In genomic region chr19:867301-867793, GRCh38 we compare ENCODE assay signal across 27 cellular contexts. TPM values are rescaled to one million over a fixed set of nuclear protein-coding genes. Genes with fewer than 3 reads are reported as not detected.
DNase-seq lines count a peak whose midpoint lies in the region; ATAC-seq and TF ChIP-seq lines count a peak whose summit lies in the region.
"Had no signal": no experiment of that assay in that cellular context is flagged by ENCODE, and none has a peak within 500 bp of the region (broad histone marks: within the 10 kb centered on the region; RNA-seq: fewer than 3 reads in every experiment).

No MANE protein-coding gene starts in this region.

- H3K27me3 ChIP-seq in CD4-positive, CD25-positive, alpha-beta regulatory T cell (ENCODE audit: control insufficient read depth, insufficient read depth, low read length): no peaks in the 10 kb centered on the region
- H3K27me3 ChIP-seq in H9 (ENCODE audit: insufficient read depth, low read length): no peaks in the 10 kb centered on the region
- peaks cover 13% of the 10 kb centered on the region for H3K27me3 ChIP-seq in neural progenitor cell
- no peaks in the 10 kb centered on the region for H3K27me3 ChIP-seq in SJCRH30
- H3K27me3 ChIP-seq: SJSA1 had no signal

- H3K36me3 ChIP-seq in CD4-positive, CD25-positive, alpha-beta regulatory T cell (ENCODE audit: control insufficient read depth, insufficient read depth, low read length): peaks cover 10% of the 10 kb centered on the region
- no peaks in the 10 kb centered on the region for H3K36me3 ChIP-seq in neural progenitor cell
- H3K36me3 ChIP-seq in SJCRH30: peaks cover 9% of the 10 kb centered on the region; the same call in 1 of the 2 replicates

- no peak overlapping the region for H3K9ac ChIP-seq in H9 (ENCODE audit: extremely low read depth, insufficient read length, low read length)
- no peak overlapping the region for H3K9ac ChIP-seq in neural progenitor cell
- H3K9ac ChIP-seq: GM23248 had no signal

- H3K4me3 ChIP-seq in CD4-positive, CD25-positive, alpha-beta regulatory T cell (ENCODE audit: low read depth, low read length): no peak overlapping the region
- H3K4me3 ChIP-seq in astrocyte of the spinal cord (ENCODE audit: low read depth, low read length) (no peak overlapping the region), neural progenitor cell (no peak overlapping the region), SJCRH30 (no peak overlapping the region)
- H3K4me3 ChIP-seq: GM23248, mucosa of descending colon, SJSA1 had no signal

- H4K20me1 ChIP-seq in H9 (ENCODE audit: control insufficient read depth, insufficient read depth, insufficient read length): no peaks in the 10 kb centered on the region
- H4K20me1 ChIP-seq in neural progenitor cell (ENCODE audit: low read depth): peaks cover 28% of the 10 kb centered on the region

- H3K9me3 Mint-ChIP-seq in CD4-positive, CD25-positive, alpha-beta regulatory T cell: peaks cover 0 to 1% (median 0%) of the 10 kb centered on the region in 7 donors
- H3K9me3 Mint-ChIP-seq in H9: peaks cover 3 to 7% of the 10 kb centered on the region in 2 experiments; a peak in 4 of 5 replicates
- H3K9me3 Mint-ChIP-seq in neural progenitor cell: no peaks in the 10 kb centered on the region
- H3K9me3 Mint-ChIP-seq: activated B cell treated with CpG ODN at 0.5 μM for 24 hours; effector memory CD8-positive, alpha-beta T cell; T-helper 2 cell treated with Interferon-gamma antibody and Interleukin-4, amounts not matched to agents 5 μg/mL and 100 μg/mL, for 36 hours had no signal

- H3K4me1 ChIP-seq in CD4-positive, CD25-positive, alpha-beta regulatory T cell (ENCODE audit: control insufficient read depth, insufficient read depth, low read length, poor library complexity, severe bottlenecking): peaks cover 25% of the 10 kb centered on the region
- H3K4me1 ChIP-seq in H9 (ENCODE audit: insufficient read depth, low read length) (no peaks in the 10 kb centered on the region), neural progenitor cell (peaks cover 7% of the 10 kb centered on the region), SJCRH30 (no peaks in the 10 kb centered on the region)

- H3T11ph ChIP-seq in H9 (ENCODE audit: low read length): no peak overlapping the region

- peaks cover 4 to 38% (median 12%) of the 10 kb centered on the region in 4 donors for H3K4me1 Mint-ChIP-seq in CD4-positive, CD25-positive, alpha-beta regulatory T cell
- peaks cover 8 to 27% of the 10 kb centered on the region in 2 experiments for H3K4me1 Mint-ChIP-seq in H9
- peaks cover 14% of the 10 kb centered on the region for H3K4me1 Mint-ChIP-seq in neural progenitor cell

- no peak overlapping the region for H3K23ac ChIP-seq in H9 (ENCODE audit: insufficient read length, low read depth, low read length)

- H4K8ac ChIP-seq in H9 (replicated peaks; ENCODE audit: insufficient read length, low read depth, low read length): no peak overlapping the region

- no peak overlapping the region for H3K56ac ChIP-seq in H9 (ENCODE audit: insufficient read length, low read depth, low read length)

- peak overlapping the region in 1 of 4 donors; percentile 54 for H3K4me3 Mint-ChIP-seq in CD4-positive, CD25-positive, alpha-beta regulatory T cell
- 0 out of 5 replicates have a peak overlapping the region, but pooled peaks of 1 of the 2 experiments have one; percentile 29 for H3K4me3 Mint-ChIP-seq in H9
- peak overlapping the region; percentile 6 for H3K4me3 Mint-ChIP-seq in neural progenitor cell
- H3K4me3 Mint-ChIP-seq: activated B cell treated with CpG ODN at 0.5 μM for 24 hours; activated CD8-positive, alpha-beta T cell treated with anti-CD3 and anti-CD28 coated beads for 36 hours; effector memory CD8-positive, alpha-beta T cell; T-helper 2 cell treated with Interferon-gamma antibody and Interleukin-4, amounts not matched to agents 5 μg/mL and 100 μg/mL, for 36 hours had no signal

- DNase-seq in CD4-positive, CD25-positive, alpha-beta regulatory T cell: no peak
- no peak for DNase-seq in H9
- peak; percentile 75 for DNase-seq in astrocyte of the spinal cord (ENCODE audit: low read depth, low spot score)
- DNase-seq in neural progenitor cell (ENCODE audit: low spot score): peak; percentile 50
- no peak for DNase-seq in SJCRH30
- DNase-seq in mucosa of gallbladder (ENCODE audit: low spot score): no peak
- DNase-seq: activated B cell treated with CpG ODN at 0.5 μM for 24 hours; activated CD8-positive, alpha-beta T cell treated with anti-CD3 and anti-CD28 coated beads for 36 hours; activated naive CD4-positive, alpha-beta T cell treated with anti-CD3 and anti-CD28 coated beads, Interleukin-2, amount 50 U/mL, for 16 hours; activated T-cell treated with anti-CD3 and anti-CD28 coated beads, Interleukin-2, amount 50 U/mL, for 1 hour; AML-193; aorta; effector memory CD8-positive, alpha-beta T cell; GM23248; KBM-7; mucosa of descending colon; NCI-H1048; NCI-H526 treated with DMSO at 0.1 percent for 48 hours; occipital lobe; stimulated activated naive CD4-positive, alpha-beta T cell had no signal

- no peaks in the 10 kb centered on the region for H3K23me2 ChIP-seq in H9 (ENCODE audit: insufficient read length, low read depth, low read length, poor library complexity, severe bottlenecking)

- H3K27ac Mint-ChIP-seq in CD4-positive, CD25-positive, alpha-beta regulatory T cell: peak overlapping the region in 2 of 3 donors; percentile 26 to 38
- peak overlapping the region; percentile 7 to 64 (median 46); a peak in 2 of 7 replicates for H3K27ac Mint-ChIP-seq in H9
- peak overlapping the region; percentile 58 for H3K27ac Mint-ChIP-seq in neural progenitor cell
- H3K27ac Mint-ChIP-seq: activated B cell treated with CpG ODN at 0.5 μM for 24 hours; activated CD8-positive, alpha-beta T cell treated with anti-CD3 and anti-CD28 coated beads for 36 hours; effector memory CD8-positive, alpha-beta T cell; T-helper 2 cell treated with Interferon-gamma antibody and Interleukin-4, amounts not matched to agents 5 μg/mL and 100 μg/mL, for 36 hours had no signal

- no peak overlapping the region for H2AK5ac ChIP-seq in H9 (ENCODE audit: insufficient read length, low read length)

- H3K18ac ChIP-seq in H9 (ENCODE audit: insufficient read length, low read depth, low read length): no peak overlapping the region

- no peak for ATAC-seq in CD4-positive, CD25-positive, alpha-beta regulatory T cell (ENCODE audit: low read depth in 2 of 2)
- ATAC-seq in HG02870 (IDR thresholded peaks at IDR 0.05; ENCODE audit: unreplicated experiment): no peak
- ATAC-seq: activated CD8-positive, alpha-beta T cell treated with anti-CD3 and anti-CD28 coated beads for 36 hours; effector memory CD8-positive, alpha-beta T cell; mucosa of descending colon had no signal

- H2BK120ac ChIP-seq in H9 (ENCODE audit: low read depth, low read length, poor library complexity, severe bottlenecking): no peak overlapping the region

- H2BK15ac ChIP-seq in H9 (ENCODE audit: low read depth, low read length): no peak overlapping the region

- H3K79me2 ChIP-seq in H9 (ENCODE audit: insufficient read depth, low read length): no peaks in the 10 kb centered on the region
- H3K79me2 ChIP-seq in neural progenitor cell (ENCODE audit: low read depth): no peaks in the 10 kb centered on the region

- H3K14ac ChIP-seq in H9 (ENCODE audit: insufficient read depth, low read length): no peak overlapping the region

- H2BK5ac ChIP-seq in H9 (ENCODE audit: insufficient read length, low read length): no peak overlapping the region

- TF ChIP-seq CTCF in H9 (conservative IDR thresholded peaks at IDR 0.05): no peak
- no peak for TF ChIP-seq CTCF in astrocyte of the spinal cord (IDR thresholded peaks at IDR 0.05; ENCODE audit: low read depth, low read length)
- no peak for TF ChIP-seq CTCF in neural progenitor cell (IDR thresholded peaks at IDR 0.05)

- no peak overlapping the region for H4K91ac ChIP-seq in H9 (ENCODE audit: insufficient read length, low read depth, low read length)

- H4K5ac ChIP-seq in H9 (ENCODE audit: insufficient read length, low read depth, low read length): no peak overlapping the region

- H2BK12ac ChIP-seq in H9 (ENCODE audit: insufficient read length, low read depth, low read length): no peak overlapping the region

- peaks cover 11% of the 10 kb centered on the region for H3K36me3 Mint-ChIP-seq in CD4-positive, CD25-positive, alpha-beta regulatory T cell
- peaks cover 20 to 43% (median 30%) of the 10 kb centered on the region in 3 experiments for H3K36me3 Mint-ChIP-seq in H9 (ENCODE audit: insufficient read depth in 1 of 3, low read depth in 3 of 3)
- H3K36me3 Mint-ChIP-seq in neural progenitor cell: peaks cover 11% of the 10 kb centered on the region

- H3K4me2 ChIP-seq in H9 (ENCODE audit: insufficient read depth, insufficient read length, low read length) (no peak overlapping the region), neural progenitor cell (no peak overlapping the region)

- H2AFZ ChIP-seq in H9 (ENCODE audit: low read length) (no peak overlapping the region), neural progenitor cell (replicated peaks) (no peak overlapping the region)
- H2AFZ ChIP-seq: GM23248 had no signal

- no peak overlapping the region for H3K27ac ChIP-seq in CD4-positive, CD25-positive, alpha-beta regulatory T cell (ENCODE audit: insufficient read depth, low read length, poor library complexity, severe bottlenecking)
- no peak overlapping the region for H3K27ac ChIP-seq in H9 (ENCODE audit: insufficient read length, low read depth, low read length)
- H3K27ac ChIP-seq in neural progenitor cell: no peak overlapping the region
- no peak overlapping the region for H3K27ac ChIP-seq in SJCRH30
- H3K27ac ChIP-seq: GM23248, SJSA1 had no signal

- peaks cover 44% of the 10 kb centered on the region for H3F3A ChIP-seq in neural progenitor cell (ENCODE audit: low read depth)

- H3K27me3 Mint-ChIP-seq in CD4-positive, CD25-positive, alpha-beta regulatory T cell: peaks cover 10% of the 10 kb centered on the region
- peaks cover 8% of the 10 kb centered on the region; the same call in 1 of the 2 replicates for H3K27me3 Mint-ChIP-seq in H9 (ENCODE audit: low read depth)
- peaks cover 19% of the 10 kb centered on the region for H3K27me3 Mint-ChIP-seq in neural progenitor cell (ENCODE audit: insufficient read depth, low read depth)
- H3K27me3 Mint-ChIP-seq: effector memory CD8-positive, alpha-beta T cell had no signal

- in situ Hi-C loops in astrocyte of the spinal cord (cut with HindIII; ENCODE audit: low sequenced_read_pairs): no loop called here

- H3K79me1 ChIP-seq in H9 (ENCODE audit: insufficient read depth, low read depth, low read length, poor library complexity, severe bottlenecking): no peaks in the 10 kb centered on the region

- H2BK20ac ChIP-seq in H9 (ENCODE audit: low read depth, low read length, poor library complexity, severe bottlenecking): no peak overlapping the region

- H3K4ac ChIP-seq in H9 (ENCODE audit: low read depth, low read length): no peak overlapping the region

- no CpG with 5 or more reads among the region's 16 CpGs for WGBS in H9 (ENCODE audit: extremely low coverage, insufficient read length, low lambda C conversion rate)

- no peaks in the 10 kb centered on the region for H3K9me3 ChIP-seq in CD4-positive, CD25-positive, alpha-beta regulatory T cell (ENCODE audit: control insufficient read depth in 2 of 2, low read length in 2 of 2)
- H3K9me3 ChIP-seq in H9 (ENCODE audit: control insufficient read depth, low read depth, low read length) (no peaks in the 10 kb centered on the region), neural progenitor cell (ENCODE audit: low read depth) (no peaks in the 10 kb centered on the region), SJCRH30 (replicated peaks) (no peaks in the 10 kb centered on the region)
- H3K9me3 ChIP-seq: mucosa of descending colon, SJSA1 had no signal

RNA-seq across cellular contexts. Expression of gene CFD, which starts 7.9 kb away (rescaled TPM):
- 1.9 TPM for total RNA-seq in CD4-positive, CD25-positive, alpha-beta regulatory T cell
- 1 to 10 TPM; 2.0 to 6.4 (median 2.5) TPM for polyA plus RNA-seq in CD4-positive, CD25-positive, alpha-beta regulatory T cell
- total RNA-seq in H9 (2021) (1.9 and 2.8 TPM in 2 replicates), neural progenitor cell (ENCODE audit: low replicate concordance) (0.90 TPM in 1 of 2 replicates, not detected in the other), mucosa of gallbladder (133 TPM)
- 0.08 and 0.18 TPM in 2 replicates for total RNA-seq in SJCRH30 (2014; rRNA removed; shearing (Covaris generic))
- total RNA-seq: activated B cell treated with CpG ODN at 0.5 μM for 24 hours had no signal

RNA-seq across cellular contexts. Expression of gene ELANE, which starts 15.2 kb away (rescaled TPM):
- not detected for total RNA-seq in CD4-positive, CD25-positive, alpha-beta regulatory T cell
- not detected for polyA plus RNA-seq in CD4-positive, CD25-positive, alpha-beta regulatory T cell
- total RNA-seq in H9 (2021) (not detected in 2 replicates), neural progenitor cell (ENCODE audit: low replicate concordance) (not detected in 2 replicates), mucosa of gallbladder (not detected)
- not detected in 2 replicates for total RNA-seq in SJCRH30 (2014; rRNA removed; shearing (Covaris generic))
- total RNA-seq: activated B cell treated with CpG ODN at 0.5 μM for 24 hours; activated CD8-positive, alpha-beta T cell treated with anti-CD3 and anti-CD28 coated beads for 36 hours; GM23248; occipital lobe; SJSA1 had no signal
- polyA plus RNA-seq: aorta had no signal

RNA-seq across cellular contexts. Expression of gene MED16, which starts 25.6 kb away (rescaled TPM):
- 71.5 TPM for total RNA-seq in CD4-positive, CD25-positive, alpha-beta regulatory T cell
- polyA plus RNA-seq in CD4-positive, CD25-positive, alpha-beta regulatory T cell: 10 to 100 TPM; 61.9 to 91.7 (median 81.4) TPM
- total RNA-seq in H9 (2021) (83.1 and 84.1 TPM in 2 replicates), neural progenitor cell (ENCODE audit: low replicate concordance) (14.4 and 46.9 TPM in 2 replicates), mucosa of gallbladder (66.9 TPM)
- 19.6 and 21.3 TPM in 2 replicates for total RNA-seq in SJCRH30 (2014; rRNA removed; shearing (Covaris generic))

RNA-seq across cellular contexts. Expression of gene RNU6-9, which starts 25.9 kb away (rescaled TPM):
- not detected for total RNA-seq in CD4-positive, CD25-positive, alpha-beta regulatory T cell
- polyA plus RNA-seq in CD4-positive, CD25-positive, alpha-beta regulatory T cell: not detected
- total RNA-seq in H9 (2021) (not detected in 2 replicates), neural progenitor cell (ENCODE audit: low replicate concordance) (not detected in 2 replicates), mucosa of gallbladder (not detected)
- not detected in 2 replicates for total RNA-seq in SJCRH30 (2014; rRNA removed; shearing (Covaris generic))
- total RNA-seq: activated B cell treated with CpG ODN at 0.5 μM for 24 hours; activated CD8-positive, alpha-beta T cell treated with anti-CD3 and anti-CD28 coated beads for 36 hours; aorta; cerebellum; fibroblast of lung; GM23248; liver; mucosa of descending colon; occipital lobe; SJSA1 had no signal
- polyA plus RNA-seq: aorta, fibroblast of lung, GM23248, liver, thymus had no signal

RNA-seq across cellular contexts. Expression of gene PRTN3, which starts 26.5 kb away (rescaled TPM):
- not detected for total RNA-seq in CD4-positive, CD25-positive, alpha-beta regulatory T cell
- not detected for polyA plus RNA-seq in CD4-positive, CD25-positive, alpha-beta regulatory T cell
- total RNA-seq in H9 (2021) (0.31 TPM in 1 of 2 replicates, not detected in the other), neural progenitor cell (ENCODE audit: low replicate concordance) (0.28 TPM in 1 of 2 replicates, not detected in the other), mucosa of gallbladder (not detected)
- total RNA-seq in SJCRH30 (2014; rRNA removed; shearing (Covaris generic)): not detected in 2 replicates
- total RNA-seq: activated B cell treated with CpG ODN at 0.5 μM for 24 hours; activated CD8-positive, alpha-beta T cell treated with anti-CD3 and anti-CD28 coated beads for 36 hours; aorta; fibroblast of lung; GM23248; mucosa of descending colon; occipital lobe; SJSA1 had no signal
- polyA plus RNA-seq: aorta, fibroblast of lung, GM23248 had no signal

Comparison
In these comparisons a context has a peak if more than half of its experiments do, and no peak if none do; other contexts are left out.
1. DNase-seq: peak in astrocyte of the spinal cord (single experiment) and neural progenitor cell (single experiment); none in CD4-positive, CD25-positive, alpha-beta regulatory T cell (0 of 3), H9 (single experiment), SJCRH30 (0 of 2) and mucosa of gallbladder (single experiment).
2. RNA of gene CFD, which starts 7.9 kb away (total RNA-seq): 133 TPM in mucosa of gallbladder (single experiment); 1.9 TPM in CD4-positive, CD25-positive, alpha-beta regulatory T cell (single experiment), 1.9 to 2.8 TPM in H9, 0.08 to 0.18 TPM in SJCRH30 and 0.90 TPM in neural progenitor cell; every median in the first group is over 10 times any median in the second.
3. Peak in every context shown above with its lines, with median percentiles within 50 percentile points of each other: H3K27ac Mint-ChIP-seq.